Comparison of ENCODE assay signal across 1 cellular context in genomic region chr6:26196846-26197683, GRCh38.
TF ChIP-seq lines count a peak whose summit lies in the region.

No MANE protein-coding gene starts in this region.

TF ChIP-seq in HepG2, 621 proteins besides CTCF, POLR2A, EP300 and RAD21 (continued from another document and continues in another):
- TF ChIP-seq ZNF749 (CRISPR knock-in tag; IDR thresholded peaks at IDR 0.05; ENCODE audit: borderline replicate concordance) (0 out of 2 replicates have a peak, but pooled peaks have one; percentile 23), ZXDC (CRISPR knock-in tag; IDR thresholded peaks at IDR 0.05) (peak; percentile 58; the same call in 1 of the 2 replicates), ZNF326 (CRISPR knock-in tag; IDR thresholded peaks at IDR 0.05; ENCODE audit: borderline replicate concordance) (no peak), MLXIP (CRISPR knock-in tag; IDR thresholded peaks at IDR 0.05; ENCODE audit: borderline replicate concordance) (peak; percentile 47; the same call in 1 of the 2 replicates), REXO4 (CRISPR knock-in tag; IDR thresholded peaks at IDR 0.05; ENCODE audit: borderline replicate concordance) (no peak), MYC (CRISPR knock-in tag; IDR thresholded peaks at IDR 0.05; ENCODE audit: borderline replicate concordance) (peak; percentile 68; the same call in 1 of the 2 replicates), ZFP36L1 (CRISPR knock-in tag; IDR thresholded peaks at IDR 0.05) (peak; percentile 73; the same call in 1 of the 2 replicates), ZNF24 (IDR thresholded peaks at IDR 0.05) (no peak), SNAPC2 (CRISPR knock-in tag; IDR thresholded peaks at IDR 0.05) (peak; percentile 94; the same call in 1 of the 2 replicates), NFRKB (IDR thresholded peaks at IDR 0.05) (no peak), NFATC3 (CRISPR knock-in tag; IDR thresholded peaks at IDR 0.05) (0 out of 2 replicates have a peak, but pooled peaks have one; percentile 86), FLYWCH1 (CRISPR knock-in tag; IDR thresholded peaks at IDR 0.05) (peak; percentile 90), ZNF790 (CRISPR knock-in tag; IDR thresholded peaks at IDR 0.05; ENCODE audit: borderline replicate concordance) (0 out of 2 replicates have a peak, but pooled peaks have one; percentile 62), ZNF782 (CRISPR knock-in tag; IDR thresholded peaks at IDR 0.05; ENCODE audit: borderline replicate concordance) (peak; percentile 78), DBP (CRISPR knock-in tag; IDR thresholded peaks at IDR 0.05; ENCODE audit: not compliant biosample characterization) (no peak), ZNF280B (CRISPR knock-in tag; IDR thresholded peaks at IDR 0.05; ENCODE audit: borderline replicate concordance) (peak; percentile 94), DMAP1 (CRISPR knock-in tag; IDR thresholded peaks at IDR 0.05) (peak; percentile 51; the same call in 1 of the 2 replicates), E2F2 (CRISPR knock-in tag; IDR thresholded peaks at IDR 0.05; ENCODE audit: borderline replicate concordance) (peak; percentile 91; the same call in 1 of the 2 replicates), ZMYM4 (CRISPR knock-in tag; IDR thresholded peaks at IDR 0.05) (peak; percentile 89), CREB1 (IDR thresholded peaks at IDR 0.05) (peak; percentile 67), CREB1 (CRISPR knock-in tag; IDR thresholded peaks at IDR 0.05) (no peak; the same call in 1 of the 2 replicates), ESRRA (CRISPR knock-in tag; IDR thresholded peaks at IDR 0.05; ENCODE audit: low read depth) (peak; percentile 54; the same call in 1 of the 2 replicates), ZFP62 (CRISPR knock-in tag; IDR thresholded peaks at IDR 0.05) (no peak), ZC3H4 (CRISPR knock-in tag; IDR thresholded peaks at IDR 0.05; ENCODE audit: borderline replicate concordance) (peak; percentile 97), TP53 (CRISPR knock-in tag; conservative IDR thresholded peaks at IDR 0.05) (no peak), PAWR (CRISPR knock-in tag; IDR thresholded peaks at IDR 0.05; ENCODE audit: borderline replicate concordance) (0 out of 2 replicates have a peak, but pooled peaks have one; percentile 3), RBAK (CRISPR knock-in tag; IDR thresholded peaks at IDR 0.05) (no peak; the same call in 1 of the 2 replicates), ZNF772 (CRISPR knock-in tag; IDR thresholded peaks at IDR 0.05) (peak; percentile 98), HMG20B (CRISPR knock-in tag; conservative IDR thresholded peaks at IDR 0.05) (no peak), ZSCAN30 (CRISPR knock-in tag; IDR thresholded peaks at IDR 0.05) (peak; percentile 91; the same call in 1 of the 2 replicates), STAT5B (CRISPR knock-in tag; IDR thresholded peaks at IDR 0.05) (no peak), FOXO1 (CRISPR knock-in tag; IDR thresholded peaks at IDR 0.05) (peak; percentile 43; the same call in 1 of the 2 replicates), FOXM1 (CRISPR knock-in tag; IDR thresholded peaks at IDR 0.05) (peak; percentile 36; the same call in 1 of the 2 replicates), BORCS8-MEF2B (CRISPR knock-in tag; IDR thresholded peaks at IDR 0.05) (peak; percentile 94; the same call in 1 of the 2 replicates), RXRA (CRISPR knock-in tag; IDR thresholded peaks at IDR 0.05) (peak; percentile 92)
- TF ChIP-seq, protein P1, sequence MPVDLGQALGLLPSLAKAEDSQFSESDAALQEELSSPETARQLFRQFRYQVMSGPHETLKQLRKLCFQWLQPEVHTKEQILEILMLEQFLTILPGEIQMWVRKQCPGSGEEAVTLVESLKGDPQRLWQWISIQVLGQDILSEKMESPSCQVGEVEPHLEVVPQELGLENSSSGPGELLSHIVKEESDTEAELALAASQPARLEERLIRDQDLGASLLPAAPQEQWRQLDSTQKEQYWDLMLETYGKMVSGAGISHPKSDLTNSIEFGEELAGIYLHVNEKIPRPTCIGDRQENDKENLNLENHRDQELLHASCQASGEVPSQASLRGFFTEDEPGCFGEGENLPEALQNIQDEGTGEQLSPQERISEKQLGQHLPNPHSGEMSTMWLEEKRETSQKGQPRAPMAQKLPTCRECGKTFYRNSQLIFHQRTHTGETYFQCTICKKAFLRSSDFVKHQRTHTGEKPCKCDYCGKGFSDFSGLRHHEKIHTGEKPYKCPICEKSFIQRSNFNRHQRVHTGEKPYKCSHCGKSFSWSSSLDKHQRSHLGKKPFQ (CRISPR knock-in tag; IDR thresholded peaks at IDR 0.05; ENCODE audit: insufficient replicate concordance): no peak
- TF ChIP-seq, protein P2, sequence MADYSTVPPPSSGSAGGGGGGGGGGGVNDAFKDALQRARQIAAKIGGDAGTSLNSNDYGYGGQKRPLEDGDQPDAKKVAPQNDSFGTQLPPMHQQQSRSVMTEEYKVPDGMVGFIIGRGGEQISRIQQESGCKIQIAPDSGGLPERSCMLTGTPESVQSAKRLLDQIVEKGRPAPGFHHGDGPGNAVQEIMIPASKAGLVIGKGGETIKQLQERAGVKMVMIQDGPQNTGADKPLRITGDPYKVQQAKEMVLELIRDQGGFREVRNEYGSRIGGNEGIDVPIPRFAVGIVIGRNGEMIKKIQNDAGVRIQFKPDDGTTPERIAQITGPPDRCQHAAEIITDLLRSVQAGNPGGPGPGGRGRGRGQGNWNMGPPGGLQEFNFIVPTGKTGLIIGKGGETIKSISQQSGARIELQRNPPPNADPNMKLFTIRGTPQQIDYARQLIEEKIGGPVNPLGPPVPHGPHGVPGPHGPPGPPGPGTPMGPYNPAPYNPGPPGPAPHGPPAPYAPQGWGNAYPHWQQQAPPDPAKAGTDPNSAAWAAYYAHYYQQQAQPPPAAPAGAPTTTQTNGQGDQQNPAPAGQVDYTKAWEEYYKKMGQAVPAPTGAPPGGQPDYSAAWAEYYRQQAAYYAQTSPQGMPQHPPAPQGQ (CRISPR knock-in tag; IDR thresholded peaks at IDR 0.05; ENCODE audit: borderline replicate concordance): no peak
- TF ChIP-seq, protein P3, sequence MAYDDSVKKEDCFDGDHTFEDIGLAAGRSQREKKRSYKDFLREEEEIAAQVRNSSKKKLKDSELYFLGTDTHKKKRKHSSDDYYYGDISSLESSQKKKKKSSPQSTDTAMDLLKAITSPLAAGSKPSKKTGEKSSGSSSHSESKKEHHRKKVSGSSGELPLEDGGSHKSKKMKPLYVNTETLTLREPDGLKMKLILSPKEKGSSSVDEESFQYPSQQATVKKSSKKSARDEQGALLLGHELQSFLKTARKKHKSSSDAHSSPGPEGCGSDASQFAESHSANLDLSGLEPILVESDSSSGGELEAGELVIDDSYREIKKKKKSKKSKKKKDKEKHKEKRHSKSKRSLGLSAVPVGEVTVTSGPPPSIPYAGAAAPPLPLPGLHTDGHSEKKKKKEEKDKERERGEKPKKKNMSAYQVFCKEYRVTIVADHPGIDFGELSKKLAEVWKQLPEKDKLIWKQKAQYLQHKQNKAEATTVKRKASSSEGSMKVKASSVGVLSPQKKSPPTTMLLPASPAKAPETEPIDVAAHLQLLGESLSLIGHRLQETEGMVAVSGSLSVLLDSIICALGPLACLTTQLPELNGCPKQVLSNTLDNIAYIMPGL (CRISPR knock-in tag; IDR thresholded peaks at IDR 0.05; ENCODE audit: borderline replicate concordance in 1 of 2, low read depth in 1 of 2): peak; percentile 92
- TF ChIP-seq, protein P4, sequence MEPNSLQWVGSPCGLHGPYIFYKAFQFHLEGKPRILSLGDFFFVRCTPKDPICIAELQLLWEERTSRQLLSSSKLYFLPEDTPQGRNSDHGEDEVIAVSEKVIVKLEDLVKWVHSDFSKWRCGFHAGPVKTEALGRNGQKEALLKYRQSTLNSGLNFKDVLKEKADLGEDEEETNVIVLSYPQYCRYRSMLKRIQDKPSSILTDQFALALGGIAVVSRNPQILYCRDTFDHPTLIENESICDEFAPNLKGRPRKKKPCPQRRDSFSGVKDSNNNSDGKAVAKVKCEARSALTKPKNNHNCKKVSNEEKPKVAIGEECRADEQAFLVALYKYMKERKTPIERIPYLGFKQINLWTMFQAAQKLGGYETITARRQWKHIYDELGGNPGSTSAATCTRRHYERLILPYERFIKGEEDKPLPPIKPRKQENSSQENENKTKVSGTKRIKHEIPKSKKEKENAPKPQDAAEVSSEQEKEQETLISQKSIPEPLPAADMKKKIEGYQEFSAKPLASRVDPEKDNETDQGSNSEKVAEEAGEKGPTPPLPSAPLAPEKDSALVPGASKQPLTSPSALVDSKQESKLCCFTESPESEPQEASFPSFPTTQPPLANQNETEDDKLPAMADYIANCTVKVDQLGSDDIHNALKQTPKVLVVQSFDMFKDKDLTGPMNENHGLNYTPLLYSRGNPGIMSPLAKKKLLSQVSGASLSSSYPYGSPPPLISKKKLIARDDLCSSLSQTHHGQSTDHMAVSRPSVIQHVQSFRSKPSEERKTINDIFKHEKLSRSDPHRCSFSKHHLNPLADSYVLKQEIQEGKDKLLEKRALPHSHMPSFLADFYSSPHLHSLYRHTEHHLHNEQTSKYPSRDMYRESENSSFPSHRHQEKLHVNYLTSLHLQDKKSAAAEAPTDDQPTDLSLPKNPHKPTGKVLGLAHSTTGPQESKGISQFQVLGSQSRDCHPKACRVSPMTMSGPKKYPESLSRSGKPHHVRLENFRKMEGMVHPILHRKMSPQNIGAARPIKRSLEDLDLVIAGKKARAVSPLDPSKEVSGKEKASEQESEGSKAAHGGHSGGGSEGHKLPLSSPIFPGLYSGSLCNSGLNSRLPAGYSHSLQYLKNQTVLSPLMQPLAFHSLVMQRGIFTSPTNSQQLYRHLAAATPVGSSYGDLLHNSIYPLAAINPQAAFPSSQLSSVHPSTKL (CRISPR knock-in tag; IDR thresholded peaks at IDR 0.05): peak; percentile 73
